Comparison of ENCODE assay signal across 1 cellular context in genomic region chr5:13478831-13479465, GRCh38.
TF ChIP-seq lines count a peak whose summit lies in the region.

No MANE protein-coding gene starts in this region.

TF ChIP-seq in H1, 55 proteins besides CTCF, POLR2A, EP300 and RAD21 (continued from another document):
- no peak for TF ChIP-seq USF2 (IDR thresholded peaks at IDR 0.05; ENCODE audit: low read length)
- no peak for TF ChIP-seq PHF8 (conservative IDR thresholded peaks at IDR 0.05; ENCODE audit: low read depth, low read length)
- TF ChIP-seq TAF7 (optimal IDR thresholded peaks at IDR 0.05; ENCODE audit: borderline replicate concordance, low read depth, low read length) = no peak
- no peak for TF ChIP-seq MAX (IDR thresholded peaks at IDR 0.05)
- TF ChIP-seq RNF2 (IDR thresholded peaks at IDR 0.05; ENCODE audit: borderline replicate concordance, low read depth, low read length, missing control alignments, poor library complexity, severe bottlenecking) = no peak
- no peak for TF ChIP-seq SP2 (IDR thresholded peaks at IDR 0.05; ENCODE audit: low read length)
- no peak for TF ChIP-seq FOSL1 (IDR thresholded peaks at IDR 0.05; ENCODE audit: insufficient read depth, low read depth, low read length)
- no peak for TF ChIP-seq CREB1 (IDR thresholded peaks at IDR 0.05)
- TF ChIP-seq SP4 (IDR thresholded peaks at IDR 0.05; ENCODE audit: low read length) = no peak
- no peak for TF ChIP-seq HDAC6 (IDR thresholded peaks at IDR 0.05; ENCODE audit: low read depth, low read length)
